ENCODE assay signal across 8 cellular contexts in genomic region chr2:73071452-73072399, GRCh38. TPM values are rescaled to one million over a fixed set of nuclear protein-coding genes. Genes with fewer than 3 reads are reported as not detected.
DNase-seq lines count a peak whose midpoint lies in the region; ATAC-seq and TF ChIP-seq lines count a peak whose summit lies in the region.

A gene with protein sequence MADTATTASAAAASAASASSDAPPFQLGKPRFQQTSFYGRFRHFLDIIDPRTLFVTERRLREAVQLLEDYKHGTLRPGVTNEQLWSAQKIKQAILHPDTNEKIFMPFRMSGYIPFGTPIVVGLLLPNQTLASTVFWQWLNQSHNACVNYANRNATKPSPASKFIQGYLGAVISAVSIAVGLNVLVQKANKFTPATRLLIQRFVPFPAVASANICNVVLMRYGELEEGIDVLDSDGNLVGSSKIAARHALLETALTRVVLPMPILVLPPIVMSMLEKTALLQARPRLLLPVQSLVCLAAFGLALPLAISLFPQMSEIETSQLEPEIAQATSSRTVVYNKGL (minus strand): TSS chr2:73071712. CDS start chr2:73071705, 7 bp downstream.

- no peaks in the 10 kb centered on the region for H3K36me3 Mint-ChIP-seq in activated T-helper 2 cell treated with anti-CD3 and anti-CD28 coated beads, Interferon-gamma antibody, Interleukin-2, Interleukin-4, amounts not matched to agents 10 μg/mL and 5 μg/mL and 100 μg/mL, durations not matched to agents 14 hours and 24 hours and 36 hours (ENCODE audit: low read depth)
- H3K36me3 Mint-ChIP-seq in natural killer cell treated with Interleukin-12 subunit alpha and Interleukin-12 subunit beta and Interleukin-15 and Interleukin-18, amount 100 ng/mL, for 72 hours, result no peaks in the 10 kb centered on the region

- no peak for TF ChIP-seq CTCF in RWPE2 (IDR thresholded peaks at IDR 0.05; ENCODE audit: poor library complexity, severe bottlenecking)

- DNase-seq in EH (ENCODE audit: low read depth), result peak; percentile 94
- peak; percentile 85 for DNase-seq in GOT3 (lab: John Stamatoyannopoulos, UW)
- peak; percentile 90 for DNase-seq in LoVo (ENCODE audit: low spot score)
- peak; percentile 92 for DNase-seq in RWPE2 (ENCODE audit: low spot score)
- peak; percentile 87 for DNase-seq in activated T-helper 2 cell treated with anti-CD3 and anti-CD28 coated beads, Interferon-gamma antibody, Interleukin-2, Interleukin-4, amounts not matched to agents 10 μg/mL and 5 μg/mL and 100 μg/mL, durations not matched to agents 14 hours and 24 hours and 36 hours (ENCODE audit: low spot score)
- peak; percentile 87 for DNase-seq in fibroblast of peridontal ligament (ENCODE audit: extremely low read depth)
- DNase-seq in natural killer cell treated with Interleukin-12 subunit alpha and Interleukin-12 subunit beta and Interleukin-15 and Interleukin-18, amount 100 ng/mL, for 72 hours (ENCODE audit: low spot score), result peak; percentile 95
- peak; percentile 90 for DNase-seq in stimulated activated naive CD8-positive, alpha-beta T cell treated with anti-CD3 and anti-CD28 coated beads, Interleukin-15, Interleukin-2, amounts not matched to agents 100 U/mL and 50 U/mL, for 24 hours

- peak within 1 kb of the TSS; percentile 84 for H3K4me3 ChIP-seq in RWPE2 (ENCODE audit: severe bottlenecking)

- intact Hi-C loops in activated T-helper 2 cell treated with anti-CD3 and anti-CD28 coated beads, Interferon-gamma antibody, Interleukin-2, Interleukin-4, amounts not matched to agents 10 μg/mL and 5 μg/mL and 100 μg/mL, durations not matched to agents 14 hours and 24 hours and 36 hours (cut with micrococcal nuclease), result loop anchor here (2.0 to 5.0 kb wide), 6 partner anchors 41 to 1761 kb away; partner anchors contain the start of genes FBXO41, HK2, PRADC1 and RAB11FIP5

- H3K27ac Mint-ChIP-seq in activated T-helper 2 cell treated with anti-CD3 and anti-CD28 coated beads, Interferon-gamma antibody, Interleukin-2, Interleukin-4, amounts not matched to agents 10 μg/mL and 5 μg/mL and 100 μg/mL, durations not matched to agents 14 hours and 24 hours and 36 hours, result peak within 1 kb of the TSS; percentile 81
- peak within 1 kb of the TSS; percentile 85 to 95 for H3K27ac Mint-ChIP-seq in natural killer cell treated with Interleukin-12 subunit alpha and Interleukin-12 subunit beta and Interleukin-15 and Interleukin-18, amount 100 ng/mL, for 72 hours

- H3K4me1 ChIP-seq in RWPE2 (ENCODE audit: insufficient read depth, poor library complexity, severe bottlenecking), result peaks cover 13% of the 10 kb centered on the region

- no peaks in the 10 kb centered on the region for H3K27me3 ChIP-seq in RWPE2 (ENCODE audit: insufficient read depth, poor library complexity, severe bottlenecking)

- no peaks in the 10 kb centered on the region for H3K9me3 ChIP-seq in RWPE2 (ENCODE audit: severe bottlenecking)

- H3K36me3 ChIP-seq in RWPE2 (ENCODE audit: low read depth), result no peaks in the 10 kb centered on the region

- peak; percentile 80 for ATAC-seq in RWPE2 (ENCODE audit: low read depth)
- ATAC-seq in natural killer cell treated with Interleukin-12 subunit alpha and Interleukin-12 subunit beta and Interleukin-15 and Interleukin-18, amount 100 ng/mL, for 72 hours, result peak; percentile 87 to 89
- ATAC-seq in stimulated activated naive CD8-positive, alpha-beta T cell treated with anti-CD3 and anti-CD28 coated beads, Interleukin-15, Interleukin-2, amounts not matched to agents 100 U/mL and 50 U/mL, for 24 hours, result peak; percentile 78

- peak within 1 kb of the TSS; percentile 61 for H3K27ac ChIP-seq in RWPE2 (ENCODE audit: poor library complexity, severe bottlenecking)

- H3K9me3 Mint-ChIP-seq in activated T-helper 2 cell treated with anti-CD3 and anti-CD28 coated beads, Interferon-gamma antibody, Interleukin-2, Interleukin-4, amounts not matched to agents 10 μg/mL and 5 μg/mL and 100 μg/mL, durations not matched to agents 14 hours and 24 hours and 36 hours, result no peaks in the 10 kb centered on the region
- H3K9me3 Mint-ChIP-seq in natural killer cell treated with Interleukin-12 subunit alpha and Interleukin-12 subunit beta and Interleukin-15 and Interleukin-18, amount 100 ng/mL, for 72 hours, result no peaks in the 10 kb centered on the region

- H3K4me1 Mint-ChIP-seq in activated T-helper 2 cell treated with anti-CD3 and anti-CD28 coated beads, Interferon-gamma antibody, Interleukin-2, Interleukin-4, amounts not matched to agents 10 μg/mL and 5 μg/mL and 100 μg/mL, durations not matched to agents 14 hours and 24 hours and 36 hours (ENCODE audit: low read depth), result peaks cover 20% of the 10 kb centered on the region
- peaks cover 33 to 36% of the 10 kb centered on the region in 2 donors for H3K4me1 Mint-ChIP-seq in natural killer cell treated with Interleukin-12 subunit alpha and Interleukin-12 subunit beta and Interleukin-15 and Interleukin-18, amount 100 ng/mL, for 72 hours (ENCODE audit: low read depth in 2 of 2)

- H3K27me3 Mint-ChIP-seq in activated T-helper 2 cell treated with anti-CD3 and anti-CD28 coated beads, Interferon-gamma antibody, Interleukin-2, Interleukin-4, amounts not matched to agents 10 μg/mL and 5 μg/mL and 100 μg/mL, durations not matched to agents 14 hours and 24 hours and 36 hours (ENCODE audit: low read depth), result peaks cover 7% of the 10 kb centered on the region
- H3K27me3 Mint-ChIP-seq in natural killer cell treated with Interleukin-12 subunit alpha and Interleukin-12 subunit beta and Interleukin-15 and Interleukin-18, amount 100 ng/mL, for 72 hours, result no peaks in the 10 kb centered on the region

- peak within 1 kb of the TSS; percentile 84 for H3K4me3 Mint-ChIP-seq in activated T-helper 2 cell treated with anti-CD3 and anti-CD28 coated beads, Interferon-gamma antibody, Interleukin-2, Interleukin-4, amounts not matched to agents 10 μg/mL and 5 μg/mL and 100 μg/mL, durations not matched to agents 14 hours and 24 hours and 36 hours (ENCODE audit: low read depth)
- peak within 1 kb of the TSS; percentile 90 for H3K4me3 Mint-ChIP-seq in natural killer cell treated with Interleukin-12 subunit alpha and Interleukin-12 subunit beta and Interleukin-15 and Interleukin-18, amount 100 ng/mL, for 72 hours

RNA-seq across cellular contexts. Expression of the gene that starts here (rescaled TPM):
- total RNA-seq in activated T-helper 2 cell treated with anti-CD3 and anti-CD28 coated beads, Interferon-gamma antibody, Interleukin-2, Interleukin-4, amounts not matched to agents 10 μg/mL and 5 μg/mL and 100 μg/mL, durations not matched to agents 14 hours and 24 hours and 36 hours, result 18.4 and 18.5 TPM in 2 replicates
- 10 to 100 TPM; 27.3 to 32.4 TPM for total RNA-seq in natural killer cell treated with Interleukin-12 subunit alpha and Interleukin-12 subunit beta and Interleukin-15 and Interleukin-18, amount 100 ng/mL, for 72 hours

Comparison
In these comparisons a context has a peak if more than half of its experiments do, and no peak if none do; other contexts are left out.
1. Peak in every context shown above with its lines: DNase-seq, ATAC-seq, H3K4me3 ChIP-seq and H3K27ac ChIP-seq.